15 cellular contexts compared by ENCODE assay signal in genomic region chr18:69981948-69982347, GRCh38. TPM values are rescaled to one million over a fixed set of nuclear protein-coding genes. Genes with fewer than 3 reads are reported as not detected.
A peak's percentile ranks its signal among the peaks of the same experiment; 100 is the strongest.
DNase-seq lines count a peak whose midpoint lies in the region; ATAC-seq and TF ChIP-seq lines count a peak whose summit lies in the region.
"Had no signal": no experiment of that assay in that cellular context is flagged by ENCODE, and none has a peak within 500 bp of the region (broad histone marks: within the 10 kb centered on the region; RNA-seq: fewer than 3 reads in every experiment).

No MANE protein-coding gene starts in this region.

- 83% methylated on average over 1 of the region's 2 CpGs for WGBS in HUES64

- H3K4me1 ChIP-seq in HUES64 (ENCODE audit: insufficient read depth, low read length): peaks cover 22% of the 10 kb centered on the region
- no peaks in the 10 kb centered on the region for H3K4me1 ChIP-seq in lower lobe of right lung
- H3K4me1 ChIP-seq: tibial artery had no signal

- 0 out of 2 replicates have a peak, but pooled peaks cover 3% of the 10 kb centered on the region for H3K9me3 ChIP-seq in HUES64 (ENCODE audit: insufficient read depth, low read depth, low read length)
- peaks cover 9% of the 10 kb centered on the region for H3K9me3 ChIP-seq in lower lobe of right lung

- intact Hi-C loops in lower lobe of right lung (cut with DNase I): no loop called here

- ATAC-seq in GM18502 (IDR thresholded peaks at IDR 0.05; ENCODE audit: poor library complexity, unreplicated experiment): peak; percentile 62
- ATAC-seq in GM19395 (IDR thresholded peaks at IDR 0.05; ENCODE audit: unreplicated experiment): peak; percentile 58
- peak; percentile 37 for ATAC-seq in HG02884 (IDR thresholded peaks at IDR 0.05; ENCODE audit: unreplicated experiment)
- ATAC-seq in lower lobe of right lung: no peak
- ATAC-seq: Panc1 had no signal

- H3K4me3 ChIP-seq in HUES64 (ENCODE audit: low read length) (no peak overlapping the region), lower lobe of right lung (no peak overlapping the region)
- H3K4me3 ChIP-seq: lung, tibial artery had no signal

- H3K36me3 ChIP-seq in HUES64 (ENCODE audit: insufficient read depth, low read length): no peaks in the 10 kb centered on the region
- no peaks in the 10 kb centered on the region for H3K36me3 ChIP-seq in lower lobe of right lung

- H3K27ac ChIP-seq in HUES64 (ENCODE audit: low read depth, low read length): peak overlapping the region; percentile 45; the same call in 1 of the 2 replicates
- no peak overlapping the region for H3K27ac ChIP-seq in lower lobe of right lung
- H3K27ac ChIP-seq: HL-60, tibial artery had no signal

- no peak overlapping the region for H3K9ac ChIP-seq in HUES64 (ENCODE audit: low read depth, low read length)

- TF ChIP-seq CTCF in lower lobe of right lung (IDR thresholded peaks at IDR 0.05): no peak

- DNase-seq in cerebellum (ENCODE audit: low spot score) (no peak), lower lobe of right lung (no peak)
- no peak for DNase-seq in stimulated activated naive CD4-positive, alpha-beta T cell treated with Interleukin-2 at 50 U/mL for 16 hours (lab: John Stamatoyannopoulos, UW)
- DNase-seq in central memory CD4-positive, alpha-beta T cell: no peak
- DNase-seq: CD8-positive, alpha-beta memory T cell; NCI-H1694 treated with DMSO at 0.1 percent for 48 hours; stimulated activated CD4-positive, alpha-beta T cell treated with anti-CD3 and anti-CD28 coated beads, Interleukin-4, amount 100 ng/mL, for 4 hours; tibial artery had no signal

- H3K27me3 ChIP-seq in HUES64 (ENCODE audit: insufficient read depth, low read length): no peaks in the 10 kb centered on the region
- no peaks in the 10 kb centered on the region for H3K27me3 ChIP-seq in lower lobe of right lung (ENCODE audit: low read depth)
- H3K27me3 ChIP-seq: tibial artery had no signal

RNA-seq across cellular contexts. Expression of gene CD226, which starts 34.3 kb away (rescaled TPM):
- polyA plus RNA-seq in HUES64 (2013, experiment 1 of 2): 0.30 TPM
- 0.06 TPM for polyA plus RNA-seq in HUES64 (2013, experiment 2 of 2)
- total RNA-seq in cerebellum (1.1 TPM), lower lobe of right lung (5.4 TPM)

Comparison
In these comparisons a context has a peak if more than half of its experiments do, and no peak if none do; other contexts are left out.
1. ATAC-seq: peak in GM18502 (single experiment), GM19395 (single experiment) and HG02884 (single experiment); none in lower lobe of right lung (0 of 2).